In the genomic region with DNA sequence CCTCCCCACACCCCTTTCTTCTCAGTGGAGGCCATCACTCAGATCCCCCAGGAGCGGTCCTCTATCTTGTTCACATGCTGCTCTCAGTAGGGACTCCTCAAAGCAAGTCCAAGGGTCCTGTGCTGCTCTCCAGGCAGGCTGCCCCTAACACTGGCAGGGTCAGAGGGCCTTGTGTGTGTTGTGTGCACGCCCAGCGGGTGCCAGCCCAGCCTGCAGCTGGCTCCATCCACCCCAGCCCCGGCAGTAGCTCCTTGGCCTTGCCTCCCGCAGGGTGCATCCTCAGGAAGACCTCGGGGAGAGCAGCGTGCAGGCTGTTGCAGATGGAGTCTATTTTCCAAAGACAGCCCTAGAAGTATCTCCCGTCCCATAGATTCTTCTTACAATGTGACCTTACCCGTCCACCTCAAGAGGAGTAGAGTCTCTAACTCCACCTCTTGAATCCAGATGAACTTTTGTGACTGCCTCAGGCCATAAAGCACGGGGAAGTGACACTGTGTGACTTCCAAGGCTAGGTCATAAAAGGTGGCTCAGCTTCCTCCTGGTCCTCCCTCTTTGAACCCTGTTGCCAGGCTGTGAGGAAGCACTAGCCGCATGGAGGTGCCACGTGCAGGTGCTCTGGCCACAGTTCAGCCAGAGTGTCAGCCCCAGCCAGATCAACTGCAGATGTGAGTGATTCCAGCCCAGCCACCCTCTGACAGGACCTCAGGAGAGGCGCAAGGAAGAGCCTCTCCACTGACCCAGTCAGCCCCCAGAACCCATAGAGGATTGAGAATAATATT, we compare ENCODE assay signal across 11 cellular contexts.
"Had no signal": no experiment of that assay in that cellular context is flagged by ENCODE, and none has a peak within 500 bp of the region (broad histone marks: within the 10 kb centered on the region; RNA-seq: fewer than 3 reads in every experiment).

No MANE protein-coding gene starts in this region.

- H3K4me2 ChIP-seq: SK-N-SH had no signal

- ATAC-seq: natural killer cell had no signal

- H3K36me3 ChIP-seq: adrenal gland, tibial artery had no signal

- H3K9ac ChIP-seq: SK-N-SH had no signal

- H3K27me3 ChIP-seq: adrenal gland, tibial artery had no signal

- DNase-seq: activated B cell treated with CpG ODN at 0.5 μM for 24 hours; activated CD4-positive, alpha-beta T cell treated with anti-CD3 and anti-CD28 coated beads, Interleukin-2, amount 10 ng/mL, durations not matched to agents 24 days and 14 days; activated CD8-positive, alpha-beta memory T cell treated with anti-CD3 and anti-CD28 coated beads for 24 hours; activated naive CD4-positive, alpha-beta T cell treated with anti-CD3 and anti-CD28 coated beads, Interleukin-2, amount 10 ng/mL, durations not matched to agents 7 days and 5 days; adrenal gland; hypothalamus; mammary epithelial cell; natural killer cell; SK-N-SH; T-helper 1 cell; tibial artery had no signal

- H3K27ac ChIP-seq: adrenal gland, tibial artery had no signal

- H3K9me3 ChIP-seq: adrenal gland, SK-N-SH, tibial artery had no signal

- H3K4me3 ChIP-seq: adrenal gland, tibial artery had no signal
